8 cellular contexts compared by ENCODE assay signal in the genomic region with DNA sequence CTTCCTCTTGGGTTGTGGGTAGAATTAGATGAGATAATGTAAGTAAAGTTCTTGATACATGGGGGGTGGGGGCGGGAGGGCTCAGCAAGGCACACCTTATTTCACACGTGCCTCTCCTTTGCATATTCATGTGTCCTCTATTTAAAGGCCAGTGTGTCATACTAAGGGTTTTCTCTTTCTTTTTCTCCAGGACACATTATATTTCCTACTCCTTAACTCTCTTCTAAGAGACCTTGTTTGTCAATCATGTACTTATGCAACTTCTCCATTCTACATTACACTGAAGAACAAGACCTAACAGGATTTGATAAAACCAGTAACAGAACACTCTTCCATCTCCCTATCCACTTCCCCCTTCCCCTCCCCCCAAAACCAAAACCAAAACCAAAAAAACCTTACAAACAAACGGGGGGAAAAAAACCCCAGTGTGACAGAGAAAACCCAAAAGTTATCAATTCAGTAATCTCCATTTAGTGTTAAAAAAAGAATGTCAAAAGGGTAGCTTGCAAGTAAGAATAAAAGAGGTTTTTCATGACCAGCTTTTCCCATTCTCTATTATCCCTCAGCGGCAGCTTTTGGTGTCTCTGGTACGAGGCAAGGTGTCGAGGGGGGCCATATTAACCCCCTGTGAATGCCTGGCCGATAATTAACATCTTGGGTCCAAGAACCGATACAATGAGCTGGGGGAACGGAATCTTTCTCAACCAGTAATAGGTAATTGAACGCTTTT.
DNase-seq lines count a peak whose midpoint lies in the region; ATAC-seq and TF ChIP-seq lines count a peak whose summit lies in the region.

No MANE protein-coding gene starts in this region.

- no peaks in the 10 kb centered on the region for H3K36me3 Mint-ChIP-seq in neural progenitor cell
- H3K36me3 Mint-ChIP-seq in activated naive CD4-positive, alpha-beta T cell treated with anti-CD3 and anti-CD28 coated beads, Interleukin-2, amount 10 ng/mL, durations not matched to agents 7 days and 5 days, result no peaks in the 10 kb centered on the region

- in situ Hi-C loops in GM23248 (cut with MboI), result loop anchor here (25.0 kb wide), 1 partner anchor 542 kb away; no protein-coding TSS in a partner anchor

- peaks cover 32% of the 10 kb centered on the region for H3K4me1 Mint-ChIP-seq in neural progenitor cell
- peaks cover 12% of the 10 kb centered on the region for H3K4me1 Mint-ChIP-seq in activated naive CD4-positive, alpha-beta T cell treated with anti-CD3 and anti-CD28 coated beads, Interleukin-2, amount 10 ng/mL, durations not matched to agents 7 days and 5 days

- H3K9ac ChIP-seq in GM23248, result peak overlapping the region; percentile 55; the same call in 1 of the 2 replicates
- no peak overlapping the region for H3K9ac ChIP-seq in neural progenitor cell

- H3K27ac Mint-ChIP-seq in neural progenitor cell, result no peak overlapping the region
- H3K27ac Mint-ChIP-seq in activated naive CD4-positive, alpha-beta T cell treated with anti-CD3 and anti-CD28 coated beads, Interleukin-2, amount 10 ng/mL, durations not matched to agents 7 days and 5 days, result no peak overlapping the region

- CTCF ChIA-PET in activated naive CD4-positive, alpha-beta T cell treated with anti-CD3 and anti-CD28 coated beads, Interleukin-2, amount 10 ng/mL, durations not matched to agents 7 days and 5 days (lab: Charles Lee), result no interaction called here

- ATAC-seq in RWPE2 (ENCODE audit: low read depth) (peak; percentile 43; the same call in 1 of the 3 replicates), esophagus mucosa (peak; percentile 56)

- H3K36me3 ChIP-seq in GM23248 (ENCODE audit: low read depth) (no peaks in the 10 kb centered on the region), RWPE2 (ENCODE audit: low read depth) (no peaks in the 10 kb centered on the region), neural progenitor cell (no peaks in the 10 kb centered on the region)

- H2AFZ ChIP-seq in GM23248 (peak overlapping the region; percentile 82), neural progenitor cell (replicated peaks) (peak overlapping the region; percentile 27)

- H3K9me3 ChIP-seq in GM23248 (ENCODE audit: low read depth), result no peaks in the 10 kb centered on the region
- no peaks in the 10 kb centered on the region for H3K9me3 ChIP-seq in RWPE2 (ENCODE audit: severe bottlenecking)
- H3K9me3 ChIP-seq in neural progenitor cell (ENCODE audit: low read depth), result no peaks in the 10 kb centered on the region

- TF ChIP-seq CTCF in RWPE2 (IDR thresholded peaks at IDR 0.05; ENCODE audit: poor library complexity, severe bottlenecking) (no peak), neural progenitor cell (IDR thresholded peaks at IDR 0.05) (no peak)

- H3K79me2 ChIP-seq in GM23248 (ENCODE audit: insufficient read depth) (no peaks in the 10 kb centered on the region), neural progenitor cell (ENCODE audit: low read depth) (no peaks in the 10 kb centered on the region)

- H3K4me3 Mint-ChIP-seq in neural progenitor cell, result peak overlapping the region; percentile 89
- H3K4me3 Mint-ChIP-seq in activated naive CD4-positive, alpha-beta T cell treated with anti-CD3 and anti-CD28 coated beads, Interleukin-2, amount 10 ng/mL, durations not matched to agents 7 days and 5 days, result no peak overlapping the region

- 53 to 64% methylated on average over 10 of the region's 10 CpGs for WGBS in GM23248 (ENCODE audit: low coverage in 1 of 2, low lambda C conversion rate in 2 of 2, missing lambda C conversion rate in 2 of 2), 2 experiments

- no peak overlapping the region for H3K27ac ChIP-seq in GM23248
- no peak overlapping the region for H3K27ac ChIP-seq in RWPE2 (ENCODE audit: poor library complexity, severe bottlenecking)
- H3K27ac ChIP-seq in neural progenitor cell, result peak overlapping the region; percentile 4

- no peaks in the 10 kb centered on the region for H4K20me1 ChIP-seq in GM23248 (ENCODE audit: insufficient read depth)
- H4K20me1 ChIP-seq in neural progenitor cell (ENCODE audit: low read depth), result no peaks in the 10 kb centered on the region

- H3K9me3 Mint-ChIP-seq in neural progenitor cell, result no peaks in the 10 kb centered on the region
- H3K9me3 Mint-ChIP-seq in activated naive CD4-positive, alpha-beta T cell treated with anti-CD3 and anti-CD28 coated beads, Interleukin-2, amount 10 ng/mL, durations not matched to agents 7 days and 5 days, result no peaks in the 10 kb centered on the region

- H3K4me2 ChIP-seq in GM23248 (ENCODE audit: unreplicated experiment) (peak overlapping the region; percentile 71), neural progenitor cell (peak overlapping the region; percentile 83)

- H3K4me3 ChIP-seq in GM23248 (peak overlapping the region; percentile 75), RWPE2 (ENCODE audit: severe bottlenecking) (no peak overlapping the region), neural progenitor cell (peak overlapping the region; percentile 49)

- H3K27me3 Mint-ChIP-seq in neural progenitor cell (ENCODE audit: insufficient read depth, low read depth), result peaks cover 23% of the 10 kb centered on the region
- H3K27me3 Mint-ChIP-seq in activated naive CD4-positive, alpha-beta T cell treated with anti-CD3 and anti-CD28 coated beads, Interleukin-2, amount 10 ng/mL, durations not matched to agents 7 days and 5 days, result peaks cover 41% of the 10 kb centered on the region

- H3F3A ChIP-seq in GM23248 (ENCODE audit: insufficient read depth) (peaks cover 10% of the 10 kb centered on the region), neural progenitor cell (ENCODE audit: low read depth) (peaks cover 60% of the 10 kb centered on the region)

- DNase-seq in AG08395 (ENCODE audit: low spot score), result peak; percentile 31
- peak; percentile 12 for DNase-seq in GM23248
- no peak for DNase-seq in RWPE2 (ENCODE audit: low spot score)
- DNase-seq in neural progenitor cell (ENCODE audit: low spot score), result peak; percentile 59
- DNase-seq in stimulated activated CD4-positive, alpha-beta T cell treated with anti-CD3 and anti-CD28 coated beads, Interleukin-4, amount 100 ng/mL, for 24 hours, result no peak
- no peak for DNase-seq in COLO668 (lab: John Stamatoyannopoulos, UW; ENCODE audit: unreplicated experiment)
- no peak for DNase-seq in activated naive CD4-positive, alpha-beta T cell treated with anti-CD3 and anti-CD28 coated beads, Interleukin-2, amount 10 ng/mL, durations not matched to agents 7 days and 5 days

- H3K4me1 ChIP-seq in GM23248 (ENCODE audit: insufficient read depth) (no peaks in the 10 kb centered on the region), RWPE2 (ENCODE audit: insufficient read depth, poor library complexity, severe bottlenecking) (no peaks in the 10 kb centered on the region), neural progenitor cell (peaks cover 70% of the 10 kb centered on the region)

- H3K9me2 ChIP-seq in GM23248 (ENCODE audit: insufficient read depth), result no peaks in the 10 kb centered on the region

- H3K27me3 ChIP-seq in GM23248 (replicated peaks; ENCODE audit: insufficient read depth) (no peaks in the 10 kb centered on the region), RWPE2 (ENCODE audit: insufficient read depth, poor library complexity, severe bottlenecking) (no peaks in the 10 kb centered on the region), neural progenitor cell (no peaks in the 10 kb centered on the region)

Comparison
In these comparisons a context has a peak if more than half of its experiments do, and no peak if none do; other contexts are left out.
1. DNase-seq: peak in AG08395 (single experiment), GM23248 (single experiment) and neural progenitor cell (single experiment); none in RWPE2 (single experiment), stimulated activated CD4-positive, alpha-beta T cell treated with anti-CD3 and anti-CD28 coated beads, Interleukin-4, amount 100 ng/mL, for 24 hours (single experiment), COLO668 (single experiment) and activated naive CD4-positive, alpha-beta T cell treated with anti-CD3 and anti-CD28 coated beads, Interleukin-2, amount 10 ng/mL, durations not matched to agents 7 days and 5 days (single experiment).